In the genomic region with DNA sequence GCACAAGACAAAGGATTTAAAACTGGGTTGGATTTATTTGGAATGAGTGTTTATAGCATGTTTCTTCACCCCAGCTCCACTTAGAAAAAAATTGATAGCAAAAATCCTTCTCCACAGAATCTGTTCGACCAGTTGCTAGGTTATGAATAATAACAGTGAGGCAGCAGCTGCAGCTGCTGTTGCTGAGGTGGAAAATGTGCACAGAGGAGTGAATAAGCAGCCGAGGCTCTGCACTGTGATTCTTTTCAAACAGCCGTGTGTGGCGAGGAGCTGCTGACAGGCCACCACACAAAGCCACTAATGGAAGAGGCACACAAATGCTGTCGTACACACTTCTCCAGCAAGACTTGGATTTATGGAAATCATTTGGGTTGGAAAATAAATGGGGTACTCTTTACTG, we compare ENCODE assay signal across 10 cellular contexts. TPM values are rescaled to one million over a fixed set of nuclear protein-coding genes. Genes with fewer than 3 reads are reported as not detected.
DNase-seq lines count a peak whose midpoint lies in the region; ATAC-seq and TF ChIP-seq lines count a peak whose summit lies in the region.
"Had no signal": no experiment of that assay in that cellular context is flagged by ENCODE, and none has a peak within 500 bp of the region (broad histone marks: within the 10 kb centered on the region; RNA-seq: fewer than 3 reads in every experiment).

No MANE protein-coding gene starts in this region.

- no peaks in the 10 kb centered on the region for H3K36me3 ChIP-seq in hepatocyte (replicated peaks; ENCODE audit: insufficient read depth, low read depth)
- peaks cover 6 to 7% of the 10 kb centered on the region in 2 donors for H3K36me3 ChIP-seq in stomach smooth muscle (ENCODE audit: control insufficient read depth in 2 of 2, insufficient read depth in 2 of 2, low read length in 2 of 2)
- no peaks in the 10 kb centered on the region for H3K36me3 ChIP-seq in GM23338 (ENCODE audit: insufficient read depth)
- no peaks in the 10 kb centered on the region for H3K36me3 ChIP-seq in PC-9 (ENCODE audit: low read depth)

- H3K4me2 ChIP-seq in hepatocyte (no peak overlapping the region), GM23338 (no peak overlapping the region), PC-9 (no peak overlapping the region)

- peaks cover 43% of the 10 kb centered on the region for H3K36me3 Mint-ChIP-seq in activated T-helper 17 cell treated with anti-CD3 and anti-CD28 coated beads, Interleukin-2, amount 50 U/mL, for 72 hours (ENCODE audit: low read depth)
- peaks cover 5% of the 10 kb centered on the region; the same call in 2 of the 3 replicates for H3K36me3 Mint-ChIP-seq in GM23338 (ENCODE audit: low read depth)

- no peaks in the 10 kb centered on the region for H3K9me3 Mint-ChIP-seq in activated T-helper 17 cell treated with anti-CD3 and anti-CD28 coated beads, Interleukin-2, amount 50 U/mL, for 72 hours
- H3K9me3 Mint-ChIP-seq in GM23338: no peaks in the 10 kb centered on the region

- no peak overlapping the region for H3K4me3 ChIP-seq in hepatocyte
- H3K4me3 ChIP-seq in stomach smooth muscle (ENCODE audit: low read length in 2 of 2): peak overlapping the region in 1 of 2 donors; percentile 17
- H3K4me3 ChIP-seq in GM23338: no peak overlapping the region
- no peak overlapping the region for H3K4me3 ChIP-seq in PC-9
- H3K4me3 ChIP-seq: K562 had no signal

- H3K27me3 Mint-ChIP-seq in activated T-helper 17 cell treated with anti-CD3 and anti-CD28 coated beads, Interleukin-2, amount 50 U/mL, for 72 hours: no peaks in the 10 kb centered on the region
- peaks cover 3% of the 10 kb centered on the region for H3K27me3 Mint-ChIP-seq in GM23338 (ENCODE audit: insufficient read depth, low read depth, poor library complexity)

- BruUV-seq in PC-9 (replicated peaks; lab: Mats Ljungman, UMichigan): no TSS peak

- H2AFZ ChIP-seq in hepatocyte (no peak overlapping the region), GM23338 (no peak overlapping the region), PC-9 (no peak overlapping the region)

- H3F3A ChIP-seq in GM23338 (replicated peaks; ENCODE audit: low read depth) (no peaks in the 10 kb centered on the region; the same call in 1 of the 2 replicates), PC-9 (ENCODE audit: insufficient read depth, low read depth) (peaks cover 48% of the 10 kb centered on the region)

- CTCF ChIA-PET in PC-9 (lab: Charles Lee): interaction anchor here (0.5 kb wide), 1 partner anchor 321 kb away, joined by 6 read pairs; no protein-coding TSS in a partner anchor

- peak overlapping the region; percentile 37 for H3K27ac Mint-ChIP-seq in activated T-helper 17 cell treated with anti-CD3 and anti-CD28 coated beads, Interleukin-2, amount 50 U/mL, for 72 hours
- no peak overlapping the region for H3K27ac Mint-ChIP-seq in GM23338

- H3K4me3 Mint-ChIP-seq in activated T-helper 17 cell treated with anti-CD3 and anti-CD28 coated beads, Interleukin-2, amount 50 U/mL, for 72 hours: no peak overlapping the region
- no peak overlapping the region for H3K4me3 Mint-ChIP-seq in GM23338

- WGBS in hepatocyte (ENCODE audit: low lambda C conversion rate, missing lambda C conversion rate): 67% methylated on average over 5 of the region's 5 CpGs

- peaks cover 16% of the 10 kb centered on the region for H3K4me1 Mint-ChIP-seq in activated T-helper 17 cell treated with anti-CD3 and anti-CD28 coated beads, Interleukin-2, amount 50 U/mL, for 72 hours
- peaks cover 29% of the 10 kb centered on the region for H3K4me1 Mint-ChIP-seq in GM23338

- H3K9ac ChIP-seq in stomach smooth muscle (ENCODE audit: low read length in 2 of 2): peak overlapping the region in 1 of 2 donors; percentile 14

- H4K20me1 ChIP-seq in hepatocyte (ENCODE audit: insufficient read depth, poor library complexity, severe bottlenecking) (peaks cover 11% of the 10 kb centered on the region), GM23338 (replicated peaks; ENCODE audit: insufficient read depth) (no peaks in the 10 kb centered on the region), PC-9 (ENCODE audit: insufficient read depth) (0 out of 2 replicates have a peak, but pooled peaks cover under 1% of the 10 kb centered on the region)

- ATAC-seq in activated T-helper 17 cell treated with anti-CD3 and anti-CD28 coated beads, Interleukin-2, amount 50 U/mL, for 72 hours (replicated peaks): no peak
- ATAC-seq in GM23338 (no peak), GM18858 (IDR thresholded peaks at IDR 0.05; ENCODE audit: unreplicated experiment) (no peak)
- ATAC-seq: K562 had no signal

- DNase-seq in NCI-H748 (lab: John Stamatoyannopoulos, UW; ENCODE audit: unreplicated experiment): peak; percentile 73
- no peak for DNase-seq in NCI-H748 treated with DMSO at 0.1 percent for 48 hours (lab: John Stamatoyannopoulos, UW)
- DNase-seq in hepatocyte (ENCODE audit: low spot score): peak; percentile 35
- DNase-seq in GM23338 (ENCODE audit: low spot score): no peak
- DNase-seq in PC-9: no peak
- DNase-seq: activated CD4-positive, alpha-beta T cell treated with anti-CD3 and anti-CD28 coated beads for 4 hours had no signal

- intact Hi-C loops in PC-9 (cut with micrococcal nuclease; ENCODE audit: unreplicated experiment): no loop called here

- H3K27me3 ChIP-seq in hepatocyte (no peaks in the 10 kb centered on the region), stomach smooth muscle (ENCODE audit: control insufficient read depth in 1 of 2, insufficient read depth in 2 of 2, low read length in 2 of 2) (no peaks in the 10 kb centered on the region), GM23338 (ENCODE audit: insufficient read depth) (peaks cover 5% of the 10 kb centered on the region), PC-9 (ENCODE audit: insufficient read depth, low read depth) (no peaks in the 10 kb centered on the region)

- no peaks in the 10 kb centered on the region for H3K9me2 ChIP-seq in hepatocyte (replicated peaks; ENCODE audit: insufficient read depth)
- H3K9me2 ChIP-seq in GM23338 (ENCODE audit: insufficient read depth): no peaks in the 10 kb centered on the region
- no peaks in the 10 kb centered on the region for H3K9me2 ChIP-seq in PC-9 (ENCODE audit: insufficient read depth)

- no peaks in the 10 kb centered on the region for H3K4me1 ChIP-seq in hepatocyte (ENCODE audit: insufficient read depth)
- H3K4me1 ChIP-seq in stomach smooth muscle (ENCODE audit: control insufficient read depth, insufficient read depth, low read length): peaks cover 40% of the 10 kb centered on the region
- peaks cover 17% of the 10 kb centered on the region for H3K4me1 ChIP-seq in GM23338 (ENCODE audit: insufficient read depth)
- peaks cover 25% of the 10 kb centered on the region for H3K4me1 ChIP-seq in PC-9 (replicated peaks; ENCODE audit: insufficient read depth)

- H3K27ac ChIP-seq in hepatocyte (peak overlapping the region; percentile 1), stomach smooth muscle (ENCODE audit: low read length) (peak overlapping the region; percentile 64), GM23338 (ENCODE audit: low read depth) (no peak overlapping the region), PC-9 (no peak overlapping the region)

- H3K9me3 ChIP-seq in hepatocyte (ENCODE audit: low read depth) (no peaks in the 10 kb centered on the region), stomach smooth muscle (ENCODE audit: control insufficient read depth in 2 of 2, low read length in 2 of 2) (no peaks in the 10 kb centered on the region), PC-9 (ENCODE audit: insufficient read depth, low read depth) (no peaks in the 10 kb centered on the region)

- TF ChIP-seq CTCF in hepatocyte (IDR thresholded peaks at IDR 0.05; ENCODE audit: poor library complexity): no peak
- TF ChIP-seq CTCF in GM23338 (conservative IDR thresholded peaks at IDR 0.05; ENCODE audit: low read depth in 2 of 2): no peak
- TF ChIP-seq CTCF in PC-9 (conservative IDR thresholded peaks at IDR 0.05): no peak

- POLR2A ChIA-PET in PC-9 (lab: Charles Lee; ENCODE audit: unreplicated experiment): interaction anchor here (0.5 kb wide), 1 partner anchor 30 kb away, joined by 3 read pairs; no protein-coding TSS in a partner anchor

- H3K79me2 ChIP-seq in hepatocyte (peaks cover 5% of the 10 kb centered on the region), GM23338 (replicated peaks; ENCODE audit: insufficient read depth) (no peaks in the 10 kb centered on the region), PC-9 (ENCODE audit: low read depth) (no peaks in the 10 kb centered on the region)

TF ChIP-seq in GM23338, 12 proteins besides CTCF, POLR2A, EP300 and RAD21 (continues in another document):
- TF ChIP-seq JUNB (IDR thresholded peaks at IDR 0.05; ENCODE audit: unreplicated experiment) (no peak), POLR2AphosphoS5 (IDR thresholded peaks at IDR 0.05; ENCODE audit: low read depth) (no peak), EZH2phosphoT487 (IDR thresholded peaks at IDR 0.05; ENCODE audit: unreplicated experiment) (no peak), ZNF331 (CRISPR knock-in tag; IDR thresholded peaks at IDR 0.05; ENCODE audit: low read depth) (no peak), ETS1 (IDR thresholded peaks at IDR 0.05) (no peak)

RNA-seq across cellular contexts. Expression of gene RASL11A, which starts 6.4 kb away (rescaled TPM):
- total RNA-seq in activated T-helper 17 cell treated with anti-CD3 and anti-CD28 coated beads, Interleukin-2, amount 50 U/mL, for 72 hours: 1 to 10 TPM; 3.5 to 5.5 TPM
- 15.3 and 18.8 TPM in 2 replicates for total RNA-seq in hepatocyte
- polyA plus RNA-seq in hepatocyte: 4.5 and 6.3 TPM in 2 replicates
- total RNA-seq in GM23338 (2014; rRNA removed; shearing (Covaris generic)): 3.3 and 3.8 TPM in 2 replicates
- 1.9 TPM in 2 replicates for polyA plus RNA-seq in GM23338 (2016; fragmentation: Nextera tagmentation; extraction: Ambion mirVana)
- 2.0 and 3.8 TPM in 2 replicates for total RNA-seq in PC-9 (2021)

RNA-seq across cellular contexts. Expression of gene RPL21, which starts 12.8 kb away (rescaled TPM):
- total RNA-seq in activated T-helper 17 cell treated with anti-CD3 and anti-CD28 coated beads, Interleukin-2, amount 50 U/mL, for 72 hours: 1,000 to 10,000 TPM; 1,350 to 1,709 TPM
- total RNA-seq in hepatocyte (960 and 1,101 TPM in 2 replicates), PC-9 (2021) (711 and 754 TPM in 2 replicates)
- polyA plus RNA-seq in hepatocyte (349 and 358 TPM in 2 replicates), GM23338 (2016; fragmentation: Nextera tagmentation; extraction: Ambion mirVana) (1,343 and 1,538 TPM in 2 replicates)
- 1,037 and 1,529 TPM in 2 replicates for total RNA-seq in GM23338 (2014; rRNA removed; shearing (Covaris generic))

Comparison
In these comparisons a context has a peak if more than half of its experiments do, and no peak if none do; other contexts are left out.
1. DNase-seq: peak in NCI-H748 (single experiment) and hepatocyte (single experiment); none in NCI-H748 treated with DMSO at 0.1 percent for 48 hours (single experiment), GM23338 (single experiment) and PC-9 (0 of 2).
2. H3K27ac ChIP-seq: peak in hepatocyte (single experiment) and stomach smooth muscle (single experiment); none in GM23338 (single experiment) and PC-9 (single experiment).